In genomic region chr11:47258317-47258902, GRCh38 we compare ENCODE assay signal across 8 cellular contexts. TPM values are rescaled to one million over a fixed set of nuclear protein-coding genes. Genes with fewer than 3 reads are reported as not detected.
DNase-seq lines count a peak whose midpoint lies in the region; ATAC-seq and TF ChIP-seq lines count a peak whose summit lies in the region.

No MANE protein-coding gene starts in this region.

- H3K4me1 ChIP-seq in colonic mucosa (peaks cover 10% of the 10 kb centered on the region), mesodermal cell (ENCODE audit: control insufficient read depth, insufficient read depth, low read length, poor library complexity, severe bottlenecking) (peaks cover 39% of the 10 kb centered on the region), suprapubic skin (peaks cover 58% of the 10 kb centered on the region)

- H3K9me3 ChIP-seq in colonic mucosa, result no peaks in the 10 kb centered on the region
- H3K9me3 ChIP-seq in mesodermal cell (ENCODE audit: control insufficient read depth, low read length), result no peaks in the 10 kb centered on the region
- no peaks in the 10 kb centered on the region for H3K9me3 ChIP-seq in suprapubic skin

- TF ChIP-seq CTCF in NB4 (IDR thresholded peaks at IDR 0.05; ENCODE audit: low read depth, low read length) (no peak), colonic mucosa (IDR thresholded peaks at IDR 0.05) (no peak), suprapubic skin (IDR thresholded peaks at IDR 0.05) (no peak)

- H3K36me3 ChIP-seq in colonic mucosa, result no peaks in the 10 kb centered on the region
- H3K36me3 ChIP-seq in mesodermal cell (ENCODE audit: control insufficient read depth, insufficient read depth, low read length), result peaks cover 7% of the 10 kb centered on the region
- H3K36me3 ChIP-seq in suprapubic skin, result peaks cover 5% of the 10 kb centered on the region

- H3K27ac ChIP-seq in colonic mucosa (peak overlapping the region; percentile 45), mesodermal cell (ENCODE audit: low read depth, low read length, severe bottlenecking) (peak overlapping the region; percentile 87), suprapubic skin (peak overlapping the region; percentile 76)

- H3K27me3 ChIP-seq in colonic mucosa (no peaks in the 10 kb centered on the region), suprapubic skin (no peaks in the 10 kb centered on the region)

- peak overlapping the region; percentile 64 to 70 for H3K9ac ChIP-seq in colonic mucosa (ENCODE audit: low read depth in 2 of 2, low read length in 2 of 2)

- 88 to 93% methylated on average over 9 to 10 of the region's 11 CpGs for WGBS in mesodermal cell (ENCODE audit: insufficient coverage in 2 of 2), 2 experiments
- WGBS in suprapubic skin, result 61% methylated on average over 11 of the region's 11 CpGs

- TF ChIP-seq POLR2A in NB4 (IDR thresholded peaks at IDR 0.05; ENCODE audit: extremely low read depth, insufficient read length), result no peak
- no peak for TF ChIP-seq POLR2A in suprapubic skin (IDR thresholded peaks at IDR 0.05)

- TF ChIP-seq EP300 in suprapubic skin (IDR thresholded peaks at IDR 0.05), result no peak

- H3K4me3 ChIP-seq in NB4 (ENCODE audit: low read depth, low read length), result peak overlapping the region; percentile 49
- H3K4me3 ChIP-seq in colonic mucosa, result peak overlapping the region; percentile 19
- peak overlapping the region; percentile 14 for H3K4me3 ChIP-seq in mesodermal cell (ENCODE audit: extremely low read depth, insufficient read depth, low read length, poor library complexity, severe bottlenecking)
- peak overlapping the region; percentile 41 for H3K4me3 ChIP-seq in suprapubic skin

- in situ Hi-C loops in KBM-7 (cut with MboI; ENCODE audit: low pct_unique_long_range_greater_than_20kb, low sequenced_read_pairs), result loop anchor here (25.0 kb wide), 2 partner anchors 96 to 154 kb away; partner anchors contain the start of gene SLC39A13

- intact Hi-C loops in colonic mucosa (cut with DNase I), result no loop called here

- ATAC-seq in GM18870 (IDR thresholded peaks at IDR 0.05; ENCODE audit: unreplicated experiment), result no peak

- no peak for DNase-seq in NB4 (ENCODE audit: low read depth)
- DNase-seq in colonic mucosa, result no peak
- no peak for DNase-seq in suprapubic skin (ENCODE audit: low spot score in 2 of 2)
- DNase-seq in stimulated activated CD8-positive, alpha-beta memory T cell treated with anti-CD3 and anti-CD28 coated beads, Interleukin-4, amount 100 ng/mL, for 48 hours, result no peak
- no peak for DNase-seq in COLO829 (ENCODE audit: low spot score)
- no peak for DNase-seq in KBM-7

RNA-seq across cellular contexts. Expression of gene NR1H3, which starts 0.6 kb away (rescaled TPM):
- total RNA-seq in colonic mucosa (10 to 100 TPM; 28.3 to 43.1 TPM), suprapubic skin (10 to 100 TPM; 17.5 to 27.0 (median 25.0) TPM)
- 21.7 TPM for polyA plus RNA-seq in mesodermal cell (2013, experiment 1 of 2)
- 18.3 TPM for polyA plus RNA-seq in mesodermal cell (2013, experiment 2 of 2)

RNA-seq across cellular contexts. Expression of gene ACP2, which starts 9.8 kb away (rescaled TPM):
- total RNA-seq in colonic mucosa (10 to 100 TPM; 35.3 to 39.7 TPM), suprapubic skin (10 to 100 TPM; 22.9 to 28.0 (median 24.6) TPM)
- polyA plus RNA-seq in mesodermal cell (2013, experiment 1 of 2), result 29.3 TPM
- 26.2 TPM for polyA plus RNA-seq in mesodermal cell (2013, experiment 2 of 2)

RNA-seq across cellular contexts. Expression of gene MADD, which starts 11.5 kb away (rescaled TPM):
- total RNA-seq in colonic mucosa (10 to 100 TPM; 35.5 to 45.9 TPM), suprapubic skin (10 to 100 TPM; 47.1 to 91.1 (median 71.3) TPM)
- 37.0 TPM for polyA plus RNA-seq in mesodermal cell (2013, experiment 1 of 2)
- 32.4 TPM for polyA plus RNA-seq in mesodermal cell (2013, experiment 2 of 2)

RNA-seq across cellular contexts. Expression of gene DDB2, which starts 43.6 kb away (rescaled TPM):
- 10 to 100 TPM; 28.0 to 46.5 TPM for total RNA-seq in colonic mucosa
- 114 TPM for polyA plus RNA-seq in mesodermal cell (2013, experiment 1 of 2)
- polyA plus RNA-seq in mesodermal cell (2013, experiment 2 of 2), result 85.5 TPM
- 100 to 1,000 TPM in 1 of 4 donors, 10 to 100 TPM in 3; 53.4 to 193 (median 71.8) TPM for total RNA-seq in suprapubic skin
